ENCODE assay signal across 1 cellular context in genomic region chr19:17234911-17235617, GRCh38.
TF ChIP-seq lines count a peak whose summit lies in the region.

No MANE protein-coding gene starts in this region.

TF ChIP-seq in H1, 55 proteins besides CTCF, POLR2A, EP300 and RAD21:
- TF ChIP-seq SIN3A (conservative IDR thresholded peaks at IDR 0.05 in 1 of 2, IDR thresholded peaks at IDR 0.05 in 1 of 2; ENCODE audit: low read depth in 1 of 2, low read length in 2 of 2) (peak in 1 of 2 experiments; percentile 46; a peak in 1 of 4 replicates), FOSL1 (IDR thresholded peaks at IDR 0.05; ENCODE audit: insufficient read depth, low read depth, low read length) (no peak), RXRA (IDR thresholded peaks at IDR 0.05; ENCODE audit: insufficient read depth, low read depth, low read length) (no peak), SP1 (IDR thresholded peaks at IDR 0.05; ENCODE audit: low read depth, low read length) (no peak), POLR2AphosphoS5 (IDR thresholded peaks at IDR 0.05; ENCODE audit: low read depth, low read length) (peak; percentile 46; the same call in 1 of the 2 replicates), HDAC2 (IDR thresholded peaks at IDR 0.05; ENCODE audit: borderline replicate concordance in 1 of 2, low read depth in 2 of 2, low read length in 2 of 2) (0 out of 4 replicates have a peak, but pooled peaks of 1 of the 2 experiments have one; percentile 65), MAX (IDR thresholded peaks at IDR 0.05) (no peak), SAP30 (IDR thresholded peaks at IDR 0.05; ENCODE audit: insufficient read depth, insufficient replicate concordance, low read length) (peak; percentile 88), TAF1 (IDR thresholded peaks at IDR 0.05; ENCODE audit: low read depth, low read length) (0 out of 2 replicates have a peak, but pooled peaks have one; percentile 28)
